1 cellular context compared by ENCODE assay signal in the genomic region with DNA sequence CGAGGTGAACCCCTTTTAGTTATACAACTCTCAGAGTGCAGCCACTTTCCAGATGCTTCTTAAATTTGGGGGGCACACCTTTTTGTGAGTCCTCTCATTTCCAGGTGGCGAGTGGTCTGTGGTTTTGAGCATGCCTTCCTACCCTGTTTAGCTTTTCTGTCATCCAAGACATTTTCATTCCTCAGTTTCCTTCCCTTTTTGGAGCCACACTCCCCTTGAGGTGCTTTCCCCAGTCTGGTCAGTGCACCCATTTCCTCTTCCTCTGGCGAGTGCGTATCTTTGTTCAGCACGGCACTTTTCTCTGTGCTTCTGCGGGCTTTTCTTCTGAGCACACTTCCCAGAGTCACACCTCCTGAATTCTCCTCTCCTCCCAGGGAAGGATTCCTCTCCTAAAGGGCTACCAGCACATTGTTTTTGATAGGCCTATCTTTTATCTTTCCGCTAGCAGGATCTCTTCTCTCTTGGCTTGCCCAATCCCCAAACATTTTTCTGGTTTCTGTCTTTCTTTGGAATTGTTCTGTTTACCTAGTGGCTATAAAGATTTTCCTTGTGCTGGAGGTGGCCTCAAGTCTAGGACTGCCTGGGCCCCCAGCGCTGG.
TF ChIP-seq lines count a peak whose summit lies in the region.

No MANE protein-coding gene starts in this region.

TF ChIP-seq in HepG2, 621 proteins besides CTCF, POLR2A, EP300 and RAD21 (continued from another document):
- TF ChIP-seq, protein P1, sequence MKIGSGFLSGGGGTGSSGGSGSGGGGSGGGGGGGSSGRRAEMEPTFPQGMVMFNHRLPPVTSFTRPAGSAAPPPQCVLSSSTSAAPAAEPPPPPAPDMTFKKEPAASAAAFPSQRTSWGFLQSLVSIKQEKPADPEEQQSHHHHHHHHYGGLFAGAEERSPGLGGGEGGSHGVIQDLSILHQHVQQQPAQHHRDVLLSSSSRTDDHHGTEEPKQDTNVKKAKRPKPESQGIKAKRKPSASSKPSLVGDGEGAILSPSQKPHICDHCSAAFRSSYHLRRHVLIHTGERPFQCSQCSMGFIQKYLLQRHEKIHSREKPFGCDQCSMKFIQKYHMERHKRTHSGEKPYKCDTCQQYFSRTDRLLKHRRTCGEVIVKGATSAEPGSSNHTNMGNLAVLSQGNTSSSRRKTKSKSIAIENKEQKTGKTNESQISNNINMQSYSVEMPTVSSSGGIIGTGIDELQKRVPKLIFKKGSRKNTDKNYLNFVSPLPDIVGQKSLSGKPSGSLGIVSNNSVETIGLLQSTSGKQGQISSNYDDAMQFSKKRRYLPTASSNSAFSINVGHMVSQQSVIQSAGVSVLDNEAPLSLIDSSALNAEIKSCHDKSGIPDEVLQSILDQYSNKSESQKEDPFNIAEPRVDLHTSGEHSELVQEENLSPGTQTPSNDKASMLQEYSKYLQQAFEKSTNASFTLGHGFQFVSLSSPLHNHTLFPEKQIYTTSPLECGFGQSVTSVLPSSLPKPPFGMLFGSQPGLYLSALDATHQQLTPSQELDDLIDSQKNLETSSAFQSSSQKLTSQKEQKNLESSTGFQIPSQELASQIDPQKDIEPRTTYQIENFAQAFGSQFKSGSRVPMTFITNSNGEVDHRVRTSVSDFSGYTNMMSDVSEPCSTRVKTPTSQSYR (CRISPR knock-in tag; IDR thresholded peaks at IDR 0.05; ENCODE audit: borderline replicate concordance): no peak
- peak; percentile 20 for TF ChIP-seq CCAR2 (optimal IDR thresholded peaks at IDR 0.05; ENCODE audit: low read depth, low read length)
- no peak for TF ChIP-seq MBNL3 (CRISPR knock-in tag; conservative IDR thresholded peaks at IDR 0.05)
- no peak for TF ChIP-seq ZNF761 (CRISPR knock-in tag; conservative IDR thresholded peaks at IDR 0.05)
- TF ChIP-seq THYN1 (CRISPR knock-in tag; IDR thresholded peaks at IDR 0.05; ENCODE audit: borderline replicate concordance, low read depth): no peak
- TF ChIP-seq ZNF550 (CRISPR knock-in tag; IDR thresholded peaks at IDR 0.05; ENCODE audit: borderline replicate concordance): no peak; the same call in 1 of the 2 replicates
- peak; percentile 92 for TF ChIP-seq ZBTB38 (CRISPR knock-in tag; IDR thresholded peaks at IDR 0.05)
- TF ChIP-seq ZBTB8A (CRISPR knock-in tag; IDR thresholded peaks at IDR 0.05; ENCODE audit: borderline replicate concordance, low read depth): 0 out of 2 replicates have a peak, but pooled peaks have one; percentile 63
- TF ChIP-seq ZNF672 (CRISPR knock-in tag; IDR thresholded peaks at IDR 0.05): no peak
- TF ChIP-seq, protein P2, sequence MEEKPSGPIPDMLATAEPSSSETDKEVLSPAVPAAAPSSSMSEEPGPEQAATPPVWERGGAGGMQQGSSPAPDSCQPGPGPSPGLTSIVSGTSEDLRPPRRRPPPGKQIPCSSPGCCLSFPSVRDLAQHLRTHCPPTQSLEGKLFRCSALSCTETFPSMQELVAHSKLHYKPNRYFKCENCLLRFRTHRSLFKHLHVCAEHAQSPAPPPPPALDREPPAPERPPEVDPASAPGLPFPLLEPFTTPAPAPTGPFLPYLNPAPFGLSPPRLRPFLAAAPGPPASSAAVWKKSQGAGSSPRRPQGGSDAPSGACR (CRISPR knock-in tag; IDR thresholded peaks at IDR 0.05): no peak
- TF ChIP-seq, protein P3, sequence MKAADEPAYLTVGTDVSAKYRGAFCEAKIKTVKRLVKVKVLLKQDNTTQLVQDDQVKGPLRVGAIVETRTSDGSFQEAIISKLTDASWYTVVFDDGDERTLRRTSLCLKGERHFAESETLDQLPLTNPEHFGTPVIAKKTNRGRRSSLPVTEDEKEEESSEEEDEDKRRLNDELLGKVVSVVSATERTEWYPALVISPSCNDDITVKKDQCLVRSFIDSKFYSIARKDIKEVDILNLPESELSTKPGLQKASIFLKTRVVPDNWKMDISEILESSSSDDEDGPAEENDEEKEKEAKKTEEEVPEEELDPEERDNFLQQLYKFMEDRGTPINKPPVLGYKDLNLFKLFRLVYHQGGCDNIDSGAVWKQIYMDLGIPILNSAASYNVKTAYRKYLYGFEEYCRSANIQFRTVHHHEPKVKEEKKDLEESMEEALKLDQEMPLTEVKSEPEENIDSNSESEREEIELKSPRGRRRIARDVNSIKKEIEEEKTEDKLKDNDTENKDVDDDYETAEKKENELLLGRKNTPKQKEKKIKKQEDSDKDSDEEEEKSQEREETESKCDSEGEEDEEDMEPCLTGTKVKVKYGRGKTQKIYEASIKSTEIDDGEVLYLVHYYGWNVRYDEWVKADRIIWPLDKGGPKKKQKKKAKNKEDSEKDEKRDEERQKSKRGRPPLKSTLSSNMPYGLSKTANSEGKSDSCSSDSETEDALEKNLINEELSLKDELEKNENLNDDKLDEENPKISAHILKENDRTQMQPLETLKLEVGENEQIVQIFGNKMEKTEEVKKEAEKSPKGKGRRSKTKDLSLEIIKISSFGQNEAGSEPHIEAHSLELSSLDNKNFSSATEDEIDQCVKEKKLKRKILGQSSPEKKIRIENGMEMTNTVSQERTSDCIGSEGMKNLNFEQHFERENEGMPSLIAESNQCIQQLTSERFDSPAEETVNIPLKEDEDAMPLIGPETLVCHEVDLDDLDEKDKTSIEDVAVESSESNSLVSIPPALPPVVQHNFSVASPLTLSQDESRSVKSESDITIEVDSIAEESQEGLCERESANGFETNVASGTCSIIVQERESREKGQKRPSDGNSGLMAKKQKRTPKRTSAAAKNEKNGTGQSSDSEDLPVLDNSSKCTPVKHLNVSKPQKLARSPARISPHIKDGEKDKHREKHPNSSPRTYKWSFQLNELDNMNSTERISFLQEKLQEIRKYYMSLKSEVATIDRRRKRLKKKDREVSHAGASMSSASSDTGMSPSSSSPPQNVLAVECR (CRISPR knock-in tag; IDR thresholded peaks at IDR 0.05; ENCODE audit: borderline replicate concordance): 0 out of 2 replicates have a peak, but pooled peaks have one; percentile 1
- TF ChIP-seq, protein P4, sequence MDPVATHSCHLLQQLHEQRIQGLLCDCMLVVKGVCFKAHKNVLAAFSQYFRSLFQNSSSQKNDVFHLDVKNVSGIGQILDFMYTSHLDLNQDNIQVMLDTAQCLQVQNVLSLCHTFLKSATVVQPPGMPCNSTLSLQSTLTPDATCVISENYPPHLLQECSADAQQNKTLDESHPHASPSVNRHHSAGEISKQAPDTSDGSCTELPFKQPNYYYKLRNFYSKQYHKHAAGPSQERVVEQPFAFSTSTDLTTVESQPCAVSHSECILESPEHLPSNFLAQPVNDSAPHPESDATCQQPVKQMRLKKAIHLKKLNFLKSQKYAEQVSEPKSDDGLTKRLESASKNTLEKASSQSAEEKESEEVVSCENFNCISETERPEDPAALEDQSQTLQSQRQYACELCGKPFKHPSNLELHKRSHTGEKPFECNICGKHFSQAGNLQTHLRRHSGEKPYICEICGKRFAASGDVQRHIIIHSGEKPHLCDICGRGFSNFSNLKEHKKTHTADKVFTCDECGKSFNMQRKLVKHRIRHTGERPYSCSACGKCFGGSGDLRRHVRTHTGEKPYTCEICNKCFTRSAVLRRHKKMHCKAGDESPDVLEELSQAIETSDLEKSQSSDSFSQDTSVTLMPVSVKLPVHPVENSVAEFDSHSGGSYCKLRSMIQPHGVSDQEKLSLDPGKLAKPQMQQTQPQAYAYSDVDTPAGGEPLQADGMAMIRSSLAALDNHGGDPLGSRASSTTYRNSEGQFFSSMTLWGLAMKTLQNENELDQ (CRISPR knock-in tag; IDR thresholded peaks at IDR 0.05; ENCODE audit: borderline replicate concordance): no peak
- TF ChIP-seq ELF3 (CRISPR knock-in tag; IDR thresholded peaks at IDR 0.05): peak; percentile 6; the same call in 1 of the 2 replicates
- no peak for TF ChIP-seq ZSCAN20 (CRISPR knock-in tag; IDR thresholded peaks at IDR 0.05; ENCODE audit: borderline replicate concordance)
